8 cellular contexts compared by ENCODE assay signal in the genomic region with DNA sequence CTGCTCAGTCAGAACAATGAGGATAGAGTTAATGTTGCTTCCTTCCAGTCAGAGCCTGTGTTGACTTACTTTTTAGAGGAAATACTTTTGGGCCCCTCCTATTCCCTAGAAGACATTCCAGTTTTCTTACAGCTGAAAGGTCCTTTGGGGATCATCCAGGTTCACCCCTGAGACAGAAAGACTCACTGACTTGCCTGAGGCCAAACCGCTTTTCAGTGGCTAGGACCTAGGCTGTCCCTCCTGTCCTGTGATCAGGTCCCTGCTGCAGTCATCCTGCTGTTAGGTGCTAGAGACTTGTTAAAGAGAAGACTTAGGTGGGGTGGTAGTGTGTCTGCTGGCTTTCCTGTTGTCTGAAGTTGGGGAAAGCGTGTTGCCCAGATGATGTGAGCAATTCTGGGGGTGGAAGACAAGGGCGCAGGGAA. TPM values are rescaled to one million over a fixed set of nuclear protein-coding genes. Genes with fewer than 3 reads are reported as not detected.
DNase-seq lines count a peak whose midpoint lies in the region; ATAC-seq lines count a peak whose summit lies in the region.

No MANE protein-coding gene starts in this region.

- intact Hi-C loops in activated T-helper 2 cell treated with anti-CD3 and anti-CD28 coated beads, Interferon-gamma antibody, Interleukin-2, Interleukin-4, amounts not matched to agents 10 μg/mL and 5 μg/mL and 100 μg/mL, durations not matched to agents 14 hours and 24 hours and 36 hours (cut with micrococcal nuclease) = no loop called here

- no peak for DNase-seq in activated CD4-positive, CD25-positive, alpha-beta regulatory T cell treated with anti-CD3 and anti-CD28 coated beads, Interleukin-2, amount 50 U/mL, for 72 hours
- no peak for DNase-seq in activated T-helper 2 cell treated with anti-CD3 and anti-CD28 coated beads, Interferon-gamma antibody, Interleukin-2, Interleukin-4, amounts not matched to agents 10 μg/mL and 5 μg/mL and 100 μg/mL, durations not matched to agents 14 hours and 24 hours and 36 hours (ENCODE audit: low spot score)
- no peak for DNase-seq in immature natural killer cell
- no peak for DNase-seq in stimulated activated naive B cell treated with anti-CD40 and anti-IgM and Interleukin-4, amounts not matched to agents 10 μg/mL and 1 μg/mL and 100 μg/mL, for 72 hours
- DNase-seq in GM19238 (ENCODE audit: insufficient read length, low spot score) = no peak
- no peak for DNase-seq in NCI-H748 (lab: John Stamatoyannopoulos, UW; ENCODE audit: unreplicated experiment)

- peaks cover 7% of the 10 kb centered on the region for H3K36me3 Mint-ChIP-seq in activated T-helper 2 cell treated with anti-CD3 and anti-CD28 coated beads, Interferon-gamma antibody, Interleukin-2, Interleukin-4, amounts not matched to agents 10 μg/mL and 5 μg/mL and 100 μg/mL, durations not matched to agents 14 hours and 24 hours and 36 hours (ENCODE audit: low read depth)
- H3K36me3 Mint-ChIP-seq in immature natural killer cell = no peaks in the 10 kb centered on the region
- H3K36me3 Mint-ChIP-seq in stimulated activated naive B cell treated with anti-CD40 and anti-IgM and Interleukin-4, amounts not matched to agents 10 μg/mL and 1 μg/mL and 100 μg/mL, for 72 hours = peaks cover 22 to 27% of the 10 kb centered on the region in 2 donors

- H3K9me3 Mint-ChIP-seq in activated T-helper 2 cell treated with anti-CD3 and anti-CD28 coated beads, Interferon-gamma antibody, Interleukin-2, Interleukin-4, amounts not matched to agents 10 μg/mL and 5 μg/mL and 100 μg/mL, durations not matched to agents 14 hours and 24 hours and 36 hours = no peaks in the 10 kb centered on the region
- no peaks in the 10 kb centered on the region for H3K9me3 Mint-ChIP-seq in immature natural killer cell
- peaks cover 0 to 4% of the 10 kb centered on the region in 2 donors for H3K9me3 Mint-ChIP-seq in stimulated activated naive B cell treated with anti-CD40 and anti-IgM and Interleukin-4, amounts not matched to agents 10 μg/mL and 1 μg/mL and 100 μg/mL, for 72 hours

- H3K4me1 Mint-ChIP-seq in activated T-helper 2 cell treated with anti-CD3 and anti-CD28 coated beads, Interferon-gamma antibody, Interleukin-2, Interleukin-4, amounts not matched to agents 10 μg/mL and 5 μg/mL and 100 μg/mL, durations not matched to agents 14 hours and 24 hours and 36 hours (ENCODE audit: low read depth) = peaks cover 68% of the 10 kb centered on the region
- H3K4me1 Mint-ChIP-seq in immature natural killer cell = peaks cover 93 to 97% of the 10 kb centered on the region in 2 donors
- peaks cover 60 to 100% of the 10 kb centered on the region in 2 donors for H3K4me1 Mint-ChIP-seq in stimulated activated naive B cell treated with anti-CD40 and anti-IgM and Interleukin-4, amounts not matched to agents 10 μg/mL and 1 μg/mL and 100 μg/mL, for 72 hours

- peak; percentile 14 to 16 for ATAC-seq in activated CD4-positive, CD25-positive, alpha-beta regulatory T cell treated with anti-CD3 and anti-CD28 coated beads, Interleukin-2, amount 50 U/mL, for 24 hours
- ATAC-seq in stimulated activated naive B cell treated with anti-CD40 and anti-IgM and Interleukin-4, amounts not matched to agents 10 μg/mL and 1 μg/mL and 100 μg/mL, for 72 hours (replicated peaks) = no peak
- no peak for ATAC-seq in GM18907 (IDR thresholded peaks at IDR 0.05; ENCODE audit: unreplicated experiment)

- no peak overlapping the region for H3K4me3 Mint-ChIP-seq in activated T-helper 2 cell treated with anti-CD3 and anti-CD28 coated beads, Interferon-gamma antibody, Interleukin-2, Interleukin-4, amounts not matched to agents 10 μg/mL and 5 μg/mL and 100 μg/mL, durations not matched to agents 14 hours and 24 hours and 36 hours (ENCODE audit: low read depth)
- peak overlapping the region; percentile 1 to 59 (median 38) for H3K4me3 Mint-ChIP-seq in immature natural killer cell
- peak overlapping the region in 1 of 2 donors; percentile 1 for H3K4me3 Mint-ChIP-seq in stimulated activated naive B cell treated with anti-CD40 and anti-IgM and Interleukin-4, amounts not matched to agents 10 μg/mL and 1 μg/mL and 100 μg/mL, for 72 hours

- no peaks in the 10 kb centered on the region for H3K27me3 Mint-ChIP-seq in activated T-helper 2 cell treated with anti-CD3 and anti-CD28 coated beads, Interferon-gamma antibody, Interleukin-2, Interleukin-4, amounts not matched to agents 10 μg/mL and 5 μg/mL and 100 μg/mL, durations not matched to agents 14 hours and 24 hours and 36 hours (ENCODE audit: low read depth)
- peaks cover 0 to 9% (median 0%) of the 10 kb centered on the region in 3 donors for H3K27me3 Mint-ChIP-seq in immature natural killer cell (ENCODE audit: low read depth in 3 of 3)
- no peaks in the 10 kb centered on the region for H3K27me3 Mint-ChIP-seq in stimulated activated naive B cell treated with anti-CD40 and anti-IgM and Interleukin-4, amounts not matched to agents 10 μg/mL and 1 μg/mL and 100 μg/mL, for 72 hours

- peak overlapping the region; percentile 70 for H3K27ac Mint-ChIP-seq in activated T-helper 2 cell treated with anti-CD3 and anti-CD28 coated beads, Interferon-gamma antibody, Interleukin-2, Interleukin-4, amounts not matched to agents 10 μg/mL and 5 μg/mL and 100 μg/mL, durations not matched to agents 14 hours and 24 hours and 36 hours
- peak overlapping the region; percentile 66 to 83 (median 77) for H3K27ac Mint-ChIP-seq in immature natural killer cell
- peak overlapping the region; percentile 71 for H3K27ac Mint-ChIP-seq in stimulated activated naive B cell treated with anti-CD40 and anti-IgM and Interleukin-4, amounts not matched to agents 10 μg/mL and 1 μg/mL and 100 μg/mL, for 72 hours

RNA-seq across cellular contexts. Expression of a gene that starts 39.6 kb away (rescaled TPM):
- 46.6 and 46.7 TPM in 2 replicates for total RNA-seq in activated T-helper 2 cell treated with anti-CD3 and anti-CD28 coated beads, Interferon-gamma antibody, Interleukin-2, Interleukin-4, amounts not matched to agents 10 μg/mL and 5 μg/mL and 100 μg/mL, durations not matched to agents 14 hours and 24 hours and 36 hours
- polyA plus RNA-seq in immature natural killer cell = 10 to 100 TPM; 13.0 to 24.1 (median 15.5) TPM

Comparison
In these comparisons a context has a peak if more than half of its experiments do, and no peak if none do; other contexts are left out.
1. ATAC-seq: peak in activated CD4-positive, CD25-positive, alpha-beta regulatory T cell treated with anti-CD3 and anti-CD28 coated beads, Interleukin-2, amount 50 U/mL, for 24 hours (2 of 2); none in stimulated activated naive B cell treated with anti-CD40 and anti-IgM and Interleukin-4, amounts not matched to agents 10 μg/mL and 1 μg/mL and 100 μg/mL, for 72 hours (0 of 2) and GM18907 (single experiment).
2. Peak in every context shown above with its lines, with median percentiles within 50 percentile points of each other: H3K27ac Mint-ChIP-seq.